Comparison of ENCODE assay signal across 1 cellular context in genomic region chr22:37849089-37849751, GRCh38.
TF ChIP-seq lines count a peak whose summit lies in the region.

TSS of gene EIF3L (plus strand) at chr22:37849419. CDS start at chr22:37849450, 31 bp downstream.

TF ChIP-seq in K562, 482 proteins besides CTCF, POLR2A, EP300 and RAD21 (continued from another document and continues in another):
- TF ChIP-seq PATZ1 (CRISPR knock-in tag; IDR thresholded peaks at IDR 0.05; ENCODE audit: borderline replicate concordance) (no peak), SIN3A (IDR thresholded peaks at IDR 0.05; ENCODE audit: borderline replicate concordance in 2 of 2, control insufficient read depth in 1 of 2, low read depth in 2 of 2, low read length in 2 of 2) (peak in 1 of 2 experiments; percentile 48; a peak in 1 of 4 replicates), CEBPG (CRISPR knock-in tag; IDR thresholded peaks at IDR 0.05) (no peak), CEBPG (tag; conservative IDR thresholded peaks at IDR 0.05 in 1 of 2, IDR thresholded peaks at IDR 0.05 in 1 of 2) (no peak), PTTG1 (tag; IDR thresholded peaks at IDR 0.05; ENCODE audit: low read depth) (no peak), TRIM24 (IDR thresholded peaks at IDR 0.05) (no peak; a peak in 1 of 4 replicates), NR2C2 (CRISPR knock-in tag; IDR thresholded peaks at IDR 0.05) (no peak), NR2C2 (tag; IDR thresholded peaks at IDR 0.05) (peak; percentile 91), NCOR1 (IDR thresholded peaks at IDR 0.05) (0 out of 2 replicates have a peak, but pooled peaks have one; percentile 20), ZFP91 (CRISPR knock-in tag; IDR thresholded peaks at IDR 0.05) (no peak), BDP1 (IDR thresholded peaks at IDR 0.05; ENCODE audit: insufficient read depth, insufficient read length) (no peak), TAF1 (IDR thresholded peaks at IDR 0.05; ENCODE audit: control insufficient read depth, extremely low read depth, insufficient read depth, low read length, severe bottlenecking) (peak; percentile 89), ZBTB2 (IDR thresholded peaks at IDR 0.05) (peak; percentile 81), STAG1 (CRISPR knock-in tag; IDR thresholded peaks at IDR 0.05; ENCODE audit: borderline replicate concordance) (no peak), GATA2 (CRISPR knock-in tag; IDR thresholded peaks at IDR 0.05) (no peak), BCOR (IDR thresholded peaks at IDR 0.05) (peak; percentile 74), ZFPM2 (CRISPR knock-in tag; IDR thresholded peaks at IDR 0.05) (no peak), SRSF1 (IDR thresholded peaks at IDR 0.05; ENCODE audit: low read depth, low read length) (no peak), RBM39 (optimal IDR thresholded peaks at IDR 0.05; ENCODE audit: low read depth, low read length) (no peak), ARNT (IDR thresholded peaks at IDR 0.05) (no peak), NR4A1 (CRISPR knock-in tag; IDR thresholded peaks at IDR 0.05) (no peak), NR4A1 (tag; IDR thresholded peaks at IDR 0.05) (no peak), ZNF511 (CRISPR knock-in tag; IDR thresholded peaks at IDR 0.05) (no peak), ZNF212 (CRISPR knock-in tag; IDR thresholded peaks at IDR 0.05) (no peak), ZNF165 (CRISPR knock-in tag; IDR thresholded peaks at IDR 0.05; ENCODE audit: borderline replicate concordance) (no peak), MAX (CRISPR knock-in tag; IDR thresholded peaks at IDR 0.05) (peak; percentile 41; the same call in 1 of the 2 replicates), ZNF280B (CRISPR knock-in tag; IDR thresholded peaks at IDR 0.05) (no peak), SMARCA5 (IDR thresholded peaks at IDR 0.05) (no peak), ZNF584 (CRISPR knock-in tag; IDR thresholded peaks at IDR 0.05; ENCODE audit: low read depth) (no peak), IRF1 (CRISPR knock-in tag; IDR thresholded peaks at IDR 0.05; ENCODE audit: borderline replicate concordance) (no peak), ZBTB33 (CRISPR knock-in tag; IDR thresholded peaks at IDR 0.05) (no peak), ARID1B (IDR thresholded peaks at IDR 0.05) (no peak), ZNF586 (CRISPR knock-in tag; conservative IDR thresholded peaks at IDR 0.05) (no peak), JUN (IDR thresholded peaks at IDR 0.05; ENCODE audit: borderline replicate concordance, low read depth, low read length) (no peak), JUN (CRISPR knock-in tag; IDR thresholded peaks at IDR 0.05; ENCODE audit: borderline replicate concordance) (no peak), E2F4 (CRISPR knock-in tag; IDR thresholded peaks at IDR 0.05; ENCODE audit: low read depth) (no peak), ATF3 (IDR thresholded peaks at IDR 0.05) (no peak), ATF3 (CRISPR knock-in tag; conservative IDR thresholded peaks at IDR 0.05) (no peak), FOXJ2 (tag; IDR thresholded peaks at IDR 0.05) (no peak), PYGO2 (tag; IDR thresholded peaks at IDR 0.05) (no peak), ZC3H8 (IDR thresholded peaks at IDR 0.05) (no peak), NFE2L1 (tag; IDR thresholded peaks at IDR 0.05; ENCODE audit: borderline replicate concordance, low read depth) (no peak), KHSRP (IDR thresholded peaks at IDR 0.05) (no peak), PHF20 (IDR thresholded peaks at IDR 0.05; ENCODE audit: partially characterized antibody) (peak; percentile 65), POLR2AphosphoS2 (IDR thresholded peaks at IDR 0.05; ENCODE audit: low read length) (no peak), ZC3H11A (IDR thresholded peaks at IDR 0.05; ENCODE audit: low read depth, low read length) (no peak), TFAP4 (CRISPR knock-in tag; IDR thresholded peaks at IDR 0.05; ENCODE audit: borderline replicate concordance) (0 out of 2 replicates have a peak, but pooled peaks have one; percentile 53), OTX1 (CRISPR knock-in tag; IDR thresholded peaks at IDR 0.05) (no peak), TSC22D4 (tag; IDR thresholded peaks at IDR 0.05) (no peak), NR0B1 (IDR thresholded peaks at IDR 0.05; ENCODE audit: partially characterized antibody) (no peak), MITF (IDR thresholded peaks at IDR 0.05) (no peak), IRF9 (tag; IDR thresholded peaks at IDR 0.05) (no peak), MCM7 (IDR thresholded peaks at IDR 0.05) (no peak)
